14 cellular contexts compared by ENCODE assay signal in the genomic region with DNA sequence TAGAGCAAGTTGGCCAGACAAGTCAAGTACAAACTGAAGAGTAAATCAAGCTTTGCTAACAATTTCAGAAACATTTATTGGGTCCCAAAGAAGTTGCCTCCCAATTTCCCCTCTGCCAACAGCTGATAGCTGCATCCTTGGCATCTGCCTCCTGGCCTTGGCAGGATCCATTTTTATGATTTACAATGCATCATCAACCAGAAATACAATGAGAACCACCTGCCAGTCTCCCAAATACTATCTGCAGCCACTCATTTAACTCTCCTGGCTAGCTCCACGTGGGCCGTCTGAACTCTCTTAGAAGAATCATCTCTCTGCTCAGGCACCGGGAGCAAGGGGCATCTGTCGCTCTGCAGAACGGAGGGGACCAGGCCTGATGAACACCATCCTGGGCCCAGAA. TPM values are rescaled to one million over a fixed set of nuclear protein-coding genes. Genes with fewer than 3 reads are reported as not detected.
A peak's percentile ranks its signal among the peaks of the same experiment; 100 is the strongest.
DNase-seq lines count a peak whose midpoint lies in the region; ATAC-seq and TF ChIP-seq lines count a peak whose summit lies in the region.
"Had no signal": no experiment of that assay in that cellular context is flagged by ENCODE, and none has a peak within 500 bp of the region (broad histone marks: within the 10 kb centered on the region; RNA-seq: fewer than 3 reads in every experiment).

No MANE protein-coding gene starts in this region.

- peak overlapping the region in 1 of 2 experiments; percentile 98; a peak in 2 of 4 replicates for H3K4me3 ChIP-seq in Panc1 (ENCODE audit: low read depth in 2 of 2, low read length in 2 of 2)
- H3K4me3 ChIP-seq: esophagus squamous epithelium had no signal

- DNase-seq in activated naive CD4-positive, alpha-beta T cell (lab: John Stamatoyannopoulos, UW): no peak
- DNase-seq in Panc1 (ENCODE audit: low read depth, low spot score) (no peak), endothelial cell (ENCODE audit: low spot score) (no peak), hippocampal formation (lab: John Stamatoyannopoulos, UW) (no peak), caudate nucleus (lab: John Stamatoyannopoulos, UW) (no peak)
- DNase-seq: esophagus squamous epithelium, NCI-H1436 treated with DMSO at 0.1 percent for 48 hours, NCI-H774 had no signal

- peak overlapping the region; percentile 76 for H3K27ac Mint-ChIP-seq in activated naive CD4-positive, alpha-beta T cell treated with anti-CD3 and anti-CD28 coated beads, Interleukin-2, amount 50 U/mL, for 24 hours
- H3K27ac Mint-ChIP-seq in endothelial cell (ENCODE audit: unreplicated experiment): no peak overlapping the region
- H3K27ac Mint-ChIP-seq in stimulated activated memory B cell treated with anti-CD40 and anti-IgM and Interleukin-4, amounts not matched to agents 10 μg/mL and 1 μg/mL and 100 μg/mL, for 72 hours: peak overlapping the region; percentile 97

- H3K4me1 ChIP-seq in Panc1 (ENCODE audit: control insufficient read depth, insufficient read depth, low read length): peaks cover 8% of the 10 kb centered on the region; the same call in 1 of the 2 replicates

- no peaks in the 10 kb centered on the region for H3K27me3 ChIP-seq in Panc1 (ENCODE audit: control insufficient read depth, insufficient read depth, low read length)
- H3K27me3 ChIP-seq: esophagus squamous epithelium had no signal

- H3K4me3 Mint-ChIP-seq in activated naive CD4-positive, alpha-beta T cell treated with anti-CD3 and anti-CD28 coated beads, Interleukin-2, amount 50 U/mL, for 24 hours: peak overlapping the region; percentile 89
- peak overlapping the region; percentile 10 for H3K4me3 Mint-ChIP-seq in endothelial cell (ENCODE audit: unreplicated experiment)
- H3K4me3 Mint-ChIP-seq in stimulated activated memory B cell treated with anti-CD40 and anti-IgM and Interleukin-4, amounts not matched to agents 10 μg/mL and 1 μg/mL and 100 μg/mL, for 72 hours: peak overlapping the region; percentile 41

- intact Hi-C loops in Panc1 (cut with micrococcal nuclease; ENCODE audit: unreplicated experiment): no loop called here

- peaks cover 3% of the 10 kb centered on the region; the same call in 1 of the 2 replicates for H3K36me3 ChIP-seq in Panc1 (ENCODE audit: control insufficient read depth, insufficient read depth, low read length)

- POLR2A ChIA-PET in Panc1 (lab: Charles Lee): no interaction called here

- BruUV-seq in Panc1 (replicated peaks; lab: Mats Ljungman, UMichigan): no TSS peak

- H3K27me3 Mint-ChIP-seq in activated naive CD4-positive, alpha-beta T cell treated with anti-CD3 and anti-CD28 coated beads, Interleukin-2, amount 50 U/mL, for 24 hours: no peaks in the 10 kb centered on the region
- peaks cover 14% of the 10 kb centered on the region for H3K27me3 Mint-ChIP-seq in endothelial cell (ENCODE audit: unreplicated experiment)
- no peaks in the 10 kb centered on the region for H3K27me3 Mint-ChIP-seq in stimulated activated memory B cell treated with anti-CD40 and anti-IgM and Interleukin-4, amounts not matched to agents 10 μg/mL and 1 μg/mL and 100 μg/mL, for 72 hours

- CTCF ChIA-PET in Panc1 (lab: Charles Lee): no interaction called here

- peaks cover 28% of the 10 kb centered on the region for H3K4me1 Mint-ChIP-seq in activated naive CD4-positive, alpha-beta T cell treated with anti-CD3 and anti-CD28 coated beads, Interleukin-2, amount 50 U/mL, for 24 hours
- peaks cover 13% of the 10 kb centered on the region for H3K4me1 Mint-ChIP-seq in endothelial cell (ENCODE audit: unreplicated experiment)
- H3K4me1 Mint-ChIP-seq in stimulated activated memory B cell treated with anti-CD40 and anti-IgM and Interleukin-4, amounts not matched to agents 10 μg/mL and 1 μg/mL and 100 μg/mL, for 72 hours: peaks cover 24% of the 10 kb centered on the region

- peaks cover 14% of the 10 kb centered on the region for H3K36me3 Mint-ChIP-seq in activated naive CD4-positive, alpha-beta T cell treated with anti-CD3 and anti-CD28 coated beads, Interleukin-2, amount 50 U/mL, for 24 hours
- peaks cover 11% of the 10 kb centered on the region for H3K36me3 Mint-ChIP-seq in endothelial cell (ENCODE audit: low read depth, unreplicated experiment)
- peaks cover 13% of the 10 kb centered on the region for H3K36me3 Mint-ChIP-seq in stimulated activated memory B cell treated with anti-CD40 and anti-IgM and Interleukin-4, amounts not matched to agents 10 μg/mL and 1 μg/mL and 100 μg/mL, for 72 hours

- no peaks in the 10 kb centered on the region for H3K9me3 Mint-ChIP-seq in activated naive CD4-positive, alpha-beta T cell treated with anti-CD3 and anti-CD28 coated beads, Interleukin-2, amount 50 U/mL, for 24 hours
- H3K9me3 Mint-ChIP-seq in endothelial cell (ENCODE audit: unreplicated experiment): no peaks in the 10 kb centered on the region
- no peaks in the 10 kb centered on the region for H3K9me3 Mint-ChIP-seq in stimulated activated memory B cell treated with anti-CD40 and anti-IgM and Interleukin-4, amounts not matched to agents 10 μg/mL and 1 μg/mL and 100 μg/mL, for 72 hours

- peak overlapping the region; percentile 96; the same call in 1 of the 2 replicates for H3K27ac ChIP-seq in Panc1 (ENCODE audit: low read length)
- no peak overlapping the region for H3K27ac ChIP-seq in caudate nucleus (ENCODE audit: low read depth, low read length)
- H3K27ac ChIP-seq: esophagus squamous epithelium had no signal

- in situ Hi-C loops in Panc1 (cut with HindIII; ENCODE audit: low pct_unique_long_range_greater_than_20kb, low sequenced_read_pairs): no loop called here

- ATAC-seq in Panc1 (no peak), GM21423 (IDR thresholded peaks at IDR 0.05; ENCODE audit: unreplicated experiment) (no peak)
- no peak for ATAC-seq in stimulated activated memory B cell treated with anti-CD40 and anti-IgM and Interleukin-4, amounts not matched to agents 10 μg/mL and 1 μg/mL and 100 μg/mL, for 72 hours
- ATAC-seq: sciatic nerve had no signal

- no peaks in the 10 kb centered on the region for H3K9me3 ChIP-seq in Panc1 (ENCODE audit: control insufficient read depth, insufficient read depth, low read depth, low read length)
- H3K9me3 ChIP-seq: esophagus squamous epithelium had no signal

- TF ChIP-seq CTCF in Panc1 (IDR thresholded peaks at IDR 0.05): no peak
- TF ChIP-seq CTCF in endothelial cell (IDR thresholded peaks at IDR 0.05; ENCODE audit: unreplicated experiment): no peak

RNA-seq across cellular contexts. Expression of a gene that starts 2.7 kb away (rescaled TPM):
- total RNA-seq in Panc1 (2021; ENCODE audit: unreplicated experiment) (93.0 TPM), endothelial cell (ENCODE audit: unreplicated experiment) (64.4 TPM)
- 250 TPM for polyA plus RNA-seq in Panc1 (2012; ENCODE audit: insufficient read length)

RNA-seq across cellular contexts. Expression of a gene that starts 3.2 kb away (rescaled TPM):
- total RNA-seq in Panc1 (2021; ENCODE audit: unreplicated experiment) (0.08 TPM), endothelial cell (ENCODE audit: unreplicated experiment) (not detected)
- polyA plus RNA-seq in Panc1 (2012; ENCODE audit: insufficient read length): not detected
- total RNA-seq: bronchial epithelial cell, sciatic nerve had no signal
- polyA plus RNA-seq: BJ had no signal

RNA-seq across cellular contexts. Expression of a gene that starts 27.1 kb away (rescaled TPM):
- total RNA-seq in Panc1 (2021; ENCODE audit: unreplicated experiment) (465 TPM), endothelial cell (ENCODE audit: unreplicated experiment) (910 TPM)
- 1,138 TPM for polyA plus RNA-seq in Panc1 (2012; ENCODE audit: insufficient read length)

RNA-seq across cellular contexts. Expression of a gene that starts 36.4 kb away (rescaled TPM):
- 6.0 TPM for total RNA-seq in Panc1 (2021; ENCODE audit: unreplicated experiment)
- 15.9 TPM for polyA plus RNA-seq in Panc1 (2012; ENCODE audit: insufficient read length)
- total RNA-seq in endothelial cell (ENCODE audit: unreplicated experiment): 11.8 TPM

RNA-seq across cellular contexts. Expression of a gene that starts 36.9 kb away (rescaled TPM):
- total RNA-seq in Panc1 (2021; ENCODE audit: unreplicated experiment) (93.5 TPM), endothelial cell (ENCODE audit: unreplicated experiment) (23.6 TPM)
- 148 TPM for polyA plus RNA-seq in Panc1 (2012; ENCODE audit: insufficient read length)

Comparison
In these comparisons a context has a peak if more than half of its experiments do, and no peak if none do; other contexts are left out.
1. H3K4me3 Mint-ChIP-seq: peak in every context shown above with its lines; median percentile 89 in activated naive CD4-positive, alpha-beta T cell treated with anti-CD3 and anti-CD28 coated beads, Interleukin-2, amount 50 U/mL, for 24 hours; 41 in stimulated activated memory B cell treated with anti-CD40 and anti-IgM and Interleukin-4, amounts not matched to agents 10 μg/mL and 1 μg/mL and 100 μg/mL, for 72 hours; 10 in endothelial cell.